8 cellular contexts compared by ENCODE assay signal in the genomic region with DNA sequence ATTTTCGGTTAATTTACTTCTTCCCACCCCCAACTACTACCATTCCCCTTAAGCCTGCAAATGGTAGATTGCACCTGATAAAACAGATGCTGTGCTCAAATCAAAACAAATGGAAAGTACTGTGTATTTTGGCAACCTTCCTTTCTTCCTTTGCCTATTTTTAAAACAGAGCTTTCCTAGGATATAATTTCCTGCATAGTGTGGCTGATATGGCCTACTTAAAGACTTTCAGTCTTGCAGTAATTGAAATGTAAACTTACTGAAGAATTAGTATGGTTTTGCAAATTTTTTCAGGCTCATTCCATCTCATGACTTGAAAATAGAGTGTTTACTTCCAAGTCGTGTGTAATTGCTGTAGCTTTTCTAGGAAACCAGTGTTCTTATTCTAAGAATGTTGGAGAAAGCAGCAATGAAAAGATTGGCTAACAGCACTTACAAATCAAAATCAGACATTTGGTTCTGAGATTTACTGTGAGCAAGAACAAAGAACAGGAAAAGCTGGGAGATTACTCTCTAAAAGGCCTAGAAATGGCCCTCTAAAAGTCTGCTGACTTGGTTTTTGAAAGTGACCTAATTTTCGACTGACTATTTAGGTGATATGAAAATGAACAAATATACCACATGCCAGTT. TPM values are rescaled to one million over a fixed set of nuclear protein-coding genes. Genes with fewer than 3 reads are reported as not detected.
DNase-seq lines count a peak whose midpoint lies in the region; ATAC-seq and TF ChIP-seq lines count a peak whose summit lies in the region.

No MANE protein-coding gene starts in this region.

- DNase-seq in AG04449 (ENCODE audit: low read depth, low spot score) (peak; percentile 42), adrenal gland (no peak), inferior parietal cortex (ENCODE audit: extremely low spot score) (peak; percentile 60), transverse colon (no peak), posterior cingulate gyrus (no peak), T1000 (lab: John Stamatoyannopoulos, UW) (no peak)

- no peak for TF ChIP-seq EP300 in transverse colon (IDR thresholded peaks at IDR 0.05; ENCODE audit: low read depth)

- in situ Hi-C loops in transverse colon (cut with MboI; ENCODE audit: low pct_ligation_motif_present in 1 of 4, low pct_unique_long_range_greater_than_20kb in 1 of 4, low sequenced_read_pairs in 3 of 4), result no loop called here

- H3K27ac ChIP-seq in adrenal gland (peak overlapping the region; percentile 1 to 67 (median 55)), transverse colon (peak overlapping the region; percentile 47 to 64 (median 56))

- TF ChIP-seq CTCF in AG04449 (IDR thresholded peaks at IDR 0.05; ENCODE audit: insufficient read depth, low read length, missing control alignments) (no peak), adrenal gland (IDR thresholded peaks at IDR 0.05) (no peak), transverse colon (IDR thresholded peaks at IDR 0.05) (no peak)

- H3K4me1 ChIP-seq in adrenal gland (replicated peaks in 1 of 2) (peaks cover 15 to 23% of the 10 kb centered on the region in 2 donors), transverse colon (peaks cover 11 to 22% (median 18%) of the 10 kb centered on the region in 4 donors)

- H3K36me3 ChIP-seq in adrenal gland (replicated peaks in 1 of 2), result no peaks in the 10 kb centered on the region
- peaks cover 0 to 4% (median 0%) of the 10 kb centered on the region in 4 donors for H3K36me3 ChIP-seq in transverse colon

- ATAC-seq in HG02610 (IDR thresholded peaks at IDR 0.05; ENCODE audit: unreplicated experiment), result peak; percentile 73
- no peak for ATAC-seq in HG03342 (IDR thresholded peaks at IDR 0.05; ENCODE audit: unreplicated experiment)

- TF ChIP-seq POLR2A in adrenal gland (IDR thresholded peaks at IDR 0.05) (no peak), transverse colon (IDR thresholded peaks at IDR 0.05) (no peak)

- WGBS in adrenal gland, 4 donors, result 9 to 22% (median 16%) methylated on average over 3 of the region's 3 CpGs
- 13 to 23% methylated on average over 3 of the region's 3 CpGs for WGBS in transverse colon (ENCODE audit: low coverage in 1 of 2), 2 donors

- POLR2A ChIA-PET in AG04449 (lab: Yijun Ruan, JAX), result no interaction called here

- no peaks in the 10 kb centered on the region for H3K9me3 ChIP-seq in adrenal gland (replicated peaks in 1 of 3)
- H3K9me3 ChIP-seq in transverse colon, result no peaks in the 10 kb centered on the region

- CTCF ChIA-PET in AG04449 (lab: Yijun Ruan, JAX), result interaction anchor here (1.1 kb wide), 1 partner anchor 147 kb away, joined by 6 read pairs; no protein-coding TSS in a partner anchor

- intact Hi-C loops in adrenal gland (cut with DNase I), result no loop called here
- intact Hi-C loops in transverse colon (cut with DNase I; ENCODE audit: low total_unique reads), result no loop called here
- intact Hi-C loops in posterior cingulate gyrus (cut with DNase I), result no loop called here

- H3K27me3 ChIP-seq in adrenal gland (no peaks in the 10 kb centered on the region), transverse colon (no peaks in the 10 kb centered on the region)

- no peak overlapping the region for H3K4me3 ChIP-seq in AG04449 (ENCODE audit: low read depth, low read length)
- H3K4me3 ChIP-seq in adrenal gland, result no peak overlapping the region
- no peak overlapping the region for H3K4me3 ChIP-seq in transverse colon

RNA-seq across cellular contexts. Expression of gene REEP3, which starts 52.0 kb away (rescaled TPM):
- total RNA-seq in adrenal gland (10 to 100 TPM; 36.9 to 79.8 (median 53.7) TPM), transverse colon (10 to 100 TPM; 23.9 to 50.1 (median 36.7) TPM)
- polyA plus RNA-seq in adrenal gland, result 10 to 100 TPM in 1 of 3 donors, 1 to 10 TPM in 2; 5.1 to 49.3 (median 9.3) TPM

Comparison
In these comparisons a context has a peak if more than half of its experiments do, and no peak if none do; other contexts are left out.
1. DNase-seq: peak in AG04449 (single experiment) and inferior parietal cortex (single experiment); none in adrenal gland (0 of 7), transverse colon (single experiment), posterior cingulate gyrus (0 of 10) and T1000 (single experiment).